In genomic region chr1:94816030-94816429, GRCh38 we compare ENCODE assay signal across 35 cellular contexts. TPM values are rescaled to one million over a fixed set of nuclear protein-coding genes. Genes with fewer than 3 reads are reported as not detected.
"Had no signal": no experiment of that assay in that cellular context is flagged by ENCODE, and none has a peak within 500 bp of the region (broad histone marks: within the 10 kb centered on the region; RNA-seq: fewer than 3 reads in every experiment).

No MANE protein-coding gene starts in this region.

- DNase-seq: activated effector memory CD4-positive, alpha-beta T cell treated with anti-CD3 and anti-CD28 coated beads, Interleukin-2, amount 50 U/mL, for 16 hours; activated effector memory CD4-positive, alpha-beta T cell treated with Interleukin-2 at 50 U/mL for 16 hours; activated gamma-delta T cell; activated gamma-delta T cell treated with Interleukin-2 at 50 U/mL for 16 hours; activated naive CD4-positive, alpha-beta T cell; activated naive CD4-positive, alpha-beta T cell treated with anti-CD3 and anti-CD28 coated beads for 36 hours; activated naive CD4-positive, alpha-beta T cell treated with anti-CD3 and anti-CD28 coated beads, Interleukin-2, amount 10 ng/mL, durations not matched to agents 7 days and 5 days; activated naive CD4-positive, alpha-beta T cell treated with anti-CD3 and anti-CD28 coated beads, Interleukin-2, amount 50 U/mL, for 16 hours; activated naive CD4-positive, alpha-beta T cell treated with Interleukin-2 at 50 U/mL for 16 hours; activated naive CD8-positive, alpha-beta T cell treated with anti-CD3 and anti-CD28 coated beads for 36 hours; activated naive CD8-positive, alpha-beta T cell treated with anti-CD3 and anti-CD28 coated beads, Interleukin-2, amount 10 ng/mL, durations not matched to agents 7 days and 5 days; activated naive CD8-positive, alpha-beta T cell treated with anti-CD3 and anti-CD28 coated beads, Interleukin-2, amount 50 U/mL, for 24 hours; activated T-cell treated with anti-CD3 and anti-CD28 coated beads, Interleukin-2, amount 50 U/mL, for 24 hours; activated T-cell treated with anti-CD3 and anti-CD28 coated beads, Interleukin-2, amount 50 U/mL, for 4 hours; activated T-cell treated with anti-CD3 and anti-CD28 coated beads, Interleukin-2, amount 50 U/mL, for 48 hours; activated T-cell treated with anti-CD3 and anti-CD28 coated beads, Interleukin-2, amount 50 U/mL, for 72 hours; adrenal gland; amniotic stem cell; amygdala; anterior cingulate cortex; aorta; body of pancreas; brain microvascular endothelial cell; caudate nucleus; central memory CD4-positive, alpha-beta T cell; cerebellar nuclear complex had no signal

- FAIRE-seq: astrocyte, bronchial epithelial cell had no signal

- H3K36me3 ChIP-seq: adrenal gland, ascending aorta, brain microvascular endothelial cell, breast epithelium, cardiac muscle cell had no signal

- H3K9me3 ChIP-seq: adrenal gland, ascending aorta, body of pancreas, breast epithelium had no signal

- H3K4me3 ChIP-seq: adrenal gland, ascending aorta, body of pancreas, breast epithelium, cardiac muscle cell had no signal

- H3K27me3 ChIP-seq: adrenal gland, ascending aorta, body of pancreas, brain microvascular endothelial cell, breast epithelium had no signal

- H3K27ac ChIP-seq: adrenal gland, ascending aorta, body of pancreas, brain microvascular endothelial cell, breast epithelium, cardiac muscle cell had no signal

- ATAC-seq: activated naive CD4-positive, alpha-beta T cell treated with anti-CD3 and anti-CD28 coated beads, Interleukin-2, amount 50 U/mL, for 72 hours; activated naive CD8-positive, alpha-beta T cell treated with anti-CD3 and anti-CD28 coated beads, Interleukin-2, amount 50 U/mL, for 24 hours; activated T-cell treated with anti-CD3 and anti-CD28 coated beads, Interleukin-2, amount 50 U/mL, for 4 hours; activated T-cell treated with anti-CD3 and anti-CD28 coated beads, Interleukin-2, amount 50 U/mL, for 72 hours; activated T-helper 17 cell treated with anti-CD3 and anti-CD28 coated beads, Interleukin-2, amount 50 U/mL, for 72 hours; body of pancreas had no signal

- H3K4me1 ChIP-seq: breast epithelium had no signal

RNA-seq across cellular contexts. Expression of gene SLC44A3, which starts 4.1 kb away (rescaled TPM):
- total RNA-seq: activated naive CD4-positive, alpha-beta T cell treated with anti-CD3 and anti-CD28 coated beads for 36 hours; activated naive CD4-positive, alpha-beta T cell treated with anti-CD3 and anti-CD28 coated beads, Interleukin-2, amount 50 U/mL, for 72 hours; activated naive CD8-positive, alpha-beta T cell treated with anti-CD3 and anti-CD28 coated beads for 36 hours; activated T-cell treated with anti-CD3 and anti-CD28 coated beads, Interleukin-2, amount 50 U/mL, for 72 hours; activated T-helper 1 cell treated with anti-CD3 and anti-CD28 coated beads, Interleukin-12 subunit alpha, Interleukin-12 subunit beta, Interleukin-2, Interleukin-4 antibody, amounts not matched to agents 30 ng/mL and 10 ng/mL and 1 ng/mL, durations not matched to agents 14 hours and 24 hours and 36 hours; activated T-helper 2 cell treated with anti-CD3 and anti-CD28 coated beads, Interferon-gamma antibody, Interleukin-2, Interleukin-4, amounts not matched to agents 10 μg/mL and 5 μg/mL and 100 μg/mL, durations not matched to agents 14 hours and 24 hours and 36 hours; ascending aorta had no signal
